Comparison of ENCODE assay signal across 9 cellular contexts in genomic region chr10:103910442-103911000, GRCh38. TPM values are rescaled to one million over a fixed set of nuclear protein-coding genes. Genes with fewer than 3 reads are reported as not detected.
DNase-seq lines count a peak whose midpoint lies in the region; ATAC-seq, FAIRE-seq and TF ChIP-seq lines count a peak whose summit lies in the region.
"Had no signal": no experiment of that assay in that cellular context is flagged by ENCODE, and none has a peak within 500 bp of the region (broad histone marks: within the 10 kb centered on the region; RNA-seq: fewer than 3 reads in every experiment).

No MANE protein-coding gene starts in this region.

- peaks cover 57% of the 10 kb centered on the region for H3K4me1 Mint-ChIP-seq in activated CD4-positive, alpha-beta T cell treated with anti-CD3 and anti-CD28 coated beads, Interleukin-2, amount 10 ng/mL, durations not matched to agents 24 days and 14 days
- peaks cover 70% of the 10 kb centered on the region for H3K4me1 Mint-ChIP-seq in activated T-helper 1 cell treated with anti-CD3 and anti-CD28 coated beads, Interleukin-12 subunit alpha, Interleukin-12 subunit beta, Interleukin-2, Interleukin-4 antibody, amounts not matched to agents 30 ng/mL and 10 ng/mL and 1 ng/mL, durations not matched to agents 14 hours and 24 hours and 36 hours (ENCODE audit: low read depth)

- H3K9me3 Mint-ChIP-seq in activated CD4-positive, alpha-beta T cell treated with anti-CD3 and anti-CD28 coated beads, Interleukin-2, amount 10 ng/mL, durations not matched to agents 24 days and 14 days, result no peaks in the 10 kb centered on the region
- H3K9me3 Mint-ChIP-seq in activated T-helper 1 cell treated with anti-CD3 and anti-CD28 coated beads, Interleukin-12 subunit alpha, Interleukin-12 subunit beta, Interleukin-2, Interleukin-4 antibody, amounts not matched to agents 30 ng/mL and 10 ng/mL and 1 ng/mL, durations not matched to agents 14 hours and 24 hours and 36 hours, result peaks cover 11% of the 10 kb centered on the region

- H3K9ac ChIP-seq in keratinocyte (ENCODE audit: control insufficient read depth, extremely low read depth, insufficient read depth, low read length), result no peak overlapping the region

- H3K36me3 Mint-ChIP-seq in activated CD4-positive, alpha-beta T cell treated with anti-CD3 and anti-CD28 coated beads, Interleukin-2, amount 10 ng/mL, durations not matched to agents 24 days and 14 days (ENCODE audit: low read depth), result peaks cover 24% of the 10 kb centered on the region
- peaks cover 23% of the 10 kb centered on the region for H3K36me3 Mint-ChIP-seq in activated T-helper 1 cell treated with anti-CD3 and anti-CD28 coated beads, Interleukin-12 subunit alpha, Interleukin-12 subunit beta, Interleukin-2, Interleukin-4 antibody, amounts not matched to agents 30 ng/mL and 10 ng/mL and 1 ng/mL, durations not matched to agents 14 hours and 24 hours and 36 hours (ENCODE audit: low read depth)

- no peaks in the 10 kb centered on the region for H3K27me3 Mint-ChIP-seq in activated CD4-positive, alpha-beta T cell treated with anti-CD3 and anti-CD28 coated beads, Interleukin-2, amount 10 ng/mL, durations not matched to agents 24 days and 14 days
- no peaks in the 10 kb centered on the region for H3K27me3 Mint-ChIP-seq in activated T-helper 1 cell treated with anti-CD3 and anti-CD28 coated beads, Interleukin-12 subunit alpha, Interleukin-12 subunit beta, Interleukin-2, Interleukin-4 antibody, amounts not matched to agents 30 ng/mL and 10 ng/mL and 1 ng/mL, durations not matched to agents 14 hours and 24 hours and 36 hours (ENCODE audit: insufficient read depth)

- H3K36me3 ChIP-seq in keratinocyte (ENCODE audit: control insufficient read depth in 2 of 2, extremely low read depth in 1 of 2, insufficient read depth in 2 of 2, low read length in 2 of 2), result peaks cover 0 to 5% of the 10 kb centered on the region in 2 experiments
- H3K36me3 ChIP-seq in thoracic aorta, result no peaks in the 10 kb centered on the region

- H4K20me1 ChIP-seq in keratinocyte (ENCODE audit: control insufficient read depth, extremely low read depth, insufficient read depth, low read length), result no peaks in the 10 kb centered on the region

- no peak overlapping the region for H2AFZ ChIP-seq in keratinocyte (ENCODE audit: control insufficient read depth, low read length)

- peak overlapping the region; percentile 59 for H3K4me2 ChIP-seq in keratinocyte (ENCODE audit: control insufficient read depth, extremely low read depth, insufficient read depth, low read depth, low read length)

- no peak for DNase-seq in activated CD4-positive, alpha-beta T cell treated with anti-CD3 and anti-CD28 coated beads, Interleukin-2, amount 10 ng/mL, durations not matched to agents 24 days and 14 days
- no peak for DNase-seq in activated CD4-positive, alpha-beta T cell treated with anti-CD3 and anti-CD28 coated beads, Interleukin-2, amount 50 U/mL, for 48 hours
- no peak for DNase-seq in activated T-helper 1 cell treated with anti-CD3 and anti-CD28 coated beads, Interleukin-12 subunit alpha, Interleukin-12 subunit beta, Interleukin-2, Interleukin-4 antibody, amounts not matched to agents 30 ng/mL and 10 ng/mL and 1 ng/mL, durations not matched to agents 14 hours and 24 hours and 36 hours (ENCODE audit: low spot score)
- no peak for DNase-seq in keratinocyte (ENCODE audit: low read depth, low spot score)
- no peak for DNase-seq in thoracic aorta (ENCODE audit: low spot score)
- no peak for DNase-seq in kidney glomerular epithelial cell (lab: John Stamatoyannopoulos, UW)
- DNase-seq: SHP77 treated with DMSO at 0.1 percent for 48 hours had no signal

- no peaks in the 10 kb centered on the region for H3K9me1 ChIP-seq in keratinocyte (ENCODE audit: control insufficient read depth, extremely low read depth, insufficient read depth, low read length)

- H3K9me3 ChIP-seq in keratinocyte (ENCODE audit: control insufficient read depth, low read depth, low read length), result peaks cover 6% of the 10 kb centered on the region
- no peaks in the 10 kb centered on the region for H3K9me3 ChIP-seq in thoracic aorta

- peak overlapping the region; percentile 72 for H3K4me3 Mint-ChIP-seq in activated CD4-positive, alpha-beta T cell treated with anti-CD3 and anti-CD28 coated beads, Interleukin-2, amount 10 ng/mL, durations not matched to agents 24 days and 14 days
- peak overlapping the region; percentile 68 for H3K4me3 Mint-ChIP-seq in activated T-helper 1 cell treated with anti-CD3 and anti-CD28 coated beads, Interleukin-12 subunit alpha, Interleukin-12 subunit beta, Interleukin-2, Interleukin-4 antibody, amounts not matched to agents 30 ng/mL and 10 ng/mL and 1 ng/mL, durations not matched to agents 14 hours and 24 hours and 36 hours

- H3K4me1 ChIP-seq in keratinocyte (ENCODE audit: control insufficient read depth, extremely low read depth, insufficient read depth, low read length), result peaks cover 34% of the 10 kb centered on the region
- peaks cover 33 to 68% of the 10 kb centered on the region in 2 donors for H3K4me1 ChIP-seq in thoracic aorta (ENCODE audit: control insufficient read depth in 1 of 2, low read depth in 2 of 2)

- dilution Hi-C loops in keratinocyte (cut with MboI; ENCODE audit: extremely low pct_ligation_motif_present, low sequenced_read_pairs), result no loop called here

- H3K27ac Mint-ChIP-seq in activated CD4-positive, alpha-beta T cell treated with anti-CD3 and anti-CD28 coated beads, Interleukin-2, amount 10 ng/mL, durations not matched to agents 24 days and 14 days, result peak overlapping the region; percentile 94
- peak overlapping the region; percentile 90 for H3K27ac Mint-ChIP-seq in activated T-helper 1 cell treated with anti-CD3 and anti-CD28 coated beads, Interleukin-12 subunit alpha, Interleukin-12 subunit beta, Interleukin-2, Interleukin-4 antibody, amounts not matched to agents 30 ng/mL and 10 ng/mL and 1 ng/mL, durations not matched to agents 14 hours and 24 hours and 36 hours

- no peaks in the 10 kb centered on the region for H3K27me3 ChIP-seq in keratinocyte (ENCODE audit: control insufficient read depth, extremely low read depth, insufficient read depth, low read length)
- no peaks in the 10 kb centered on the region for H3K27me3 ChIP-seq in thoracic aorta (replicated peaks; ENCODE audit: insufficient read depth)

- H3K79me2 ChIP-seq in keratinocyte (ENCODE audit: control insufficient read depth, insufficient read depth, low read length), result peaks cover 13% of the 10 kb centered on the region

- H3K4me3 ChIP-seq in keratinocyte (ENCODE audit: control insufficient read depth in 2 of 3, extremely low read depth in 1 of 3, insufficient read depth in 2 of 3, low read depth in 1 of 3, low read length in 3 of 3), result no peak overlapping the region
- peak overlapping the region; percentile 12 for H3K4me3 ChIP-seq in thoracic aorta

- TF ChIP-seq CTCF in keratinocyte (optimal IDR thresholded peaks at IDR 0.05 in 1 of 3, IDR thresholded peaks at IDR 0.05 in 1 of 3, conservative IDR thresholded peaks at IDR 0.05 in 1 of 3; ENCODE audit: extremely low read depth in 1 of 3, insufficient read depth in 2 of 3, low read length in 3 of 3) (no peak), thoracic aorta (IDR thresholded peaks at IDR 0.05) (no peak)

- FAIRE-seq in keratinocyte (lab: Jason Lieb, UNC), result peak; percentile 79

- no peak overlapping the region for H3K27ac ChIP-seq in keratinocyte (ENCODE audit: control insufficient read depth, insufficient read depth, low read length)
- H3K27ac ChIP-seq in thoracic aorta, result peak overlapping the region; percentile 63 to 69

- ATAC-seq in thoracic aorta (ENCODE audit: insufficient number of reproducible peaks, low FRiP score, low read depth), result no peak
- ATAC-seq in HG03175 (IDR thresholded peaks at IDR 0.05; ENCODE audit: unreplicated experiment), result no peak
- ATAC-seq in GM21825 (IDR thresholded peaks at IDR 0.05; ENCODE audit: unreplicated experiment), result no peak

- intact Hi-C loops in activated CD4-positive, alpha-beta T cell treated with anti-CD3 and anti-CD28 coated beads, Interleukin-2, amount 10 ng/mL, durations not matched to agents 24 days and 14 days (cut with micrococcal nuclease), result loop anchor here (10.0 kb wide), 1 partner anchor 424 kb away; the partner anchor contains the start of gene ITPRIP
- intact Hi-C loops in activated T-helper 1 cell treated with anti-CD3 and anti-CD28 coated beads, Interleukin-12 subunit alpha, Interleukin-12 subunit beta, Interleukin-2, Interleukin-4 antibody, amounts not matched to agents 30 ng/mL and 10 ng/mL and 1 ng/mL, durations not matched to agents 14 hours and 24 hours and 36 hours (cut with micrococcal nuclease), result loop anchor here (2.0 to 10.0 kb wide), 3 partner anchors 358 to 1196 kb away; partner anchors contain the start of genes ARL3, GSTO2, ITPRIP and SFXN2

RNA-seq across cellular contexts. Expression of gene STN1, which starts 7.5 kb away (rescaled TPM):
- total RNA-seq in activated CD4-positive, alpha-beta T cell treated with anti-CD3 and anti-CD28 coated beads, Interleukin-2, amount 10 ng/mL, durations not matched to agents 24 days and 14 days, result 23.6 and 24.1 TPM in 2 replicates
- total RNA-seq in activated T-helper 1 cell treated with anti-CD3 and anti-CD28 coated beads, Interleukin-12 subunit alpha, Interleukin-12 subunit beta, Interleukin-2, Interleukin-4 antibody, amounts not matched to agents 30 ng/mL and 10 ng/mL and 1 ng/mL, durations not matched to agents 14 hours and 24 hours and 36 hours, result 19.4 and 20.0 TPM in 2 replicates
- polyA plus RNA-seq in keratinocyte, result 29.0 to 32.5 TPM (median 30.5 TPM) in 3 replicates
- 16.5 TPM for polyA plus RNA-seq in keratinocyte (2011; ENCODE audit: low read depth)
- polyA plus RNA-seq in keratinocyte (2011; cell fraction: cytosol; rRNA removed), result 38.0 and 49.4 TPM in 2 replicates
- polyA plus RNA-seq in keratinocyte (2011; cell fraction: nucleus; rRNA removed), result 20.2 and 22.2 TPM in 2 replicates
- polyA plus RNA-seq in keratinocyte (2012; ENCODE audit: low replicate concordance), result 23.7 and 24.4 TPM in 2 replicates
- polyA minus RNA-seq in keratinocyte, result 18.4 to 22.3 TPM (median 21.6 TPM) in 3 replicates
- 18.0 TPM for polyA minus RNA-seq in keratinocyte (2011; cell fraction: cytosol; rRNA and poly(A)+ RNA removed)
- polyA minus RNA-seq in keratinocyte (2011; cell fraction: nucleus; rRNA and poly(A)+ RNA removed), result 6.2 and 12.6 TPM in 2 replicates
- 10 to 100 TPM; 11.6 to 30.6 TPM for total RNA-seq in thoracic aorta

RNA-seq across cellular contexts. Expression of gene SH3PXD2A, which starts 55.1 kb away (rescaled TPM):
- 8.3 and 8.5 TPM in 2 replicates for total RNA-seq in activated CD4-positive, alpha-beta T cell treated with anti-CD3 and anti-CD28 coated beads, Interleukin-2, amount 10 ng/mL, durations not matched to agents 24 days and 14 days
- 9.6 and 10.4 TPM in 2 replicates for total RNA-seq in activated T-helper 1 cell treated with anti-CD3 and anti-CD28 coated beads, Interleukin-12 subunit alpha, Interleukin-12 subunit beta, Interleukin-2, Interleukin-4 antibody, amounts not matched to agents 30 ng/mL and 10 ng/mL and 1 ng/mL, durations not matched to agents 14 hours and 24 hours and 36 hours
- 31.0 to 56.6 TPM (median 33.9 TPM) in 3 replicates for polyA plus RNA-seq in keratinocyte
- polyA plus RNA-seq in keratinocyte (2011; ENCODE audit: low read depth), result 22.4 TPM
- polyA plus RNA-seq in keratinocyte (2011; cell fraction: cytosol; rRNA removed), result 32.2 and 35.6 TPM in 2 replicates
- polyA plus RNA-seq in keratinocyte (2011; cell fraction: nucleus; rRNA removed), result 116 and 136 TPM in 2 replicates
- 46.1 and 73.7 TPM in 2 replicates for polyA plus RNA-seq in keratinocyte (2012; ENCODE audit: low replicate concordance)
- 46.4 to 127 TPM (median 59.1 TPM) in 3 replicates for polyA minus RNA-seq in keratinocyte
- polyA minus RNA-seq in keratinocyte (2011; cell fraction: cytosol; rRNA and poly(A)+ RNA removed), result 63.7 TPM
- polyA minus RNA-seq in keratinocyte (2011; cell fraction: nucleus; rRNA and poly(A)+ RNA removed), result 88.9 and 140 TPM in 2 replicates
- 10 to 100 TPM; 28.3 to 51.5 TPM for total RNA-seq in thoracic aorta

RNA-seq across cellular contexts. Expression of gene SLK, which starts 56.4 kb away (rescaled TPM):
- 22.9 and 27.1 TPM in 2 replicates for total RNA-seq in activated CD4-positive, alpha-beta T cell treated with anti-CD3 and anti-CD28 coated beads, Interleukin-2, amount 10 ng/mL, durations not matched to agents 24 days and 14 days
- total RNA-seq in activated T-helper 1 cell treated with anti-CD3 and anti-CD28 coated beads, Interleukin-12 subunit alpha, Interleukin-12 subunit beta, Interleukin-2, Interleukin-4 antibody, amounts not matched to agents 30 ng/mL and 10 ng/mL and 1 ng/mL, durations not matched to agents 14 hours and 24 hours and 36 hours, result 25.0 and 27.1 TPM in 2 replicates
- 21.3 to 36.7 TPM (median 21.7 TPM) in 3 replicates for polyA plus RNA-seq in keratinocyte
- polyA plus RNA-seq in keratinocyte (2011; ENCODE audit: low read depth), result 178 TPM
- 15.1 and 26.3 TPM in 2 replicates for polyA plus RNA-seq in keratinocyte (2011; cell fraction: cytosol; rRNA removed)
- 30.1 and 47.4 TPM in 2 replicates for polyA plus RNA-seq in keratinocyte (2011; cell fraction: nucleus; rRNA removed)
- polyA plus RNA-seq in keratinocyte (2012; ENCODE audit: low replicate concordance), result 43.0 and 47.2 TPM in 2 replicates
- polyA minus RNA-seq in keratinocyte, result 7.7 to 42.1 TPM (median 14.2 TPM) in 3 replicates
- polyA minus RNA-seq in keratinocyte (2011; cell fraction: cytosol; rRNA and poly(A)+ RNA removed), result 23.4 TPM
- 27.4 and 57.8 TPM in 2 replicates for polyA minus RNA-seq in keratinocyte (2011; cell fraction: nucleus; rRNA and poly(A)+ RNA removed)
- total RNA-seq in thoracic aorta, result 10 to 100 TPM; 38.3 to 91.2 TPM
